ENCODE assay signal across 1 cellular context in the genomic region with DNA sequence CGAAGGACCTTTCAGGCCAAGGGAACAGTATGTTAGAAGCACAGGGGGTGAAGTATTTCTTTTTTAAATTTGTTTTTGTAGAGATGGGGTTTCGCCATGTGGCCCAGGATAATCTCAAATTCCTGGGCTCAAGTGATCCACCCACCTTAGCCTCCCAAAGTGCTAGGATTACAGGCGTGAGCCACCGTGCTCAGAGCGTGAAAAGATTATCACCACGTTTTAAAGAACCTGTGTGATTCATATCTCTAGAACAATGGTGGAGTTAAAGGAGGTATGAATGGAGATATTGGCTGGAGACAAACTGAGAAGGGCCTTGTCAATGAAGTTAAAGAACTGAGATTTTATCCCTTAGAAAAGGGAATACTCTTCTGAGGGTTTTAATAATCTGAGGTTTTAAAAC.
TF ChIP-seq lines count a peak whose summit lies in the region.

No MANE protein-coding gene starts in this region.

TF ChIP-seq in WTC11, 78 proteins besides CTCF, POLR2A, EP300 and RAD21 (continued from another document):
- TF ChIP-seq, protein P1, sequence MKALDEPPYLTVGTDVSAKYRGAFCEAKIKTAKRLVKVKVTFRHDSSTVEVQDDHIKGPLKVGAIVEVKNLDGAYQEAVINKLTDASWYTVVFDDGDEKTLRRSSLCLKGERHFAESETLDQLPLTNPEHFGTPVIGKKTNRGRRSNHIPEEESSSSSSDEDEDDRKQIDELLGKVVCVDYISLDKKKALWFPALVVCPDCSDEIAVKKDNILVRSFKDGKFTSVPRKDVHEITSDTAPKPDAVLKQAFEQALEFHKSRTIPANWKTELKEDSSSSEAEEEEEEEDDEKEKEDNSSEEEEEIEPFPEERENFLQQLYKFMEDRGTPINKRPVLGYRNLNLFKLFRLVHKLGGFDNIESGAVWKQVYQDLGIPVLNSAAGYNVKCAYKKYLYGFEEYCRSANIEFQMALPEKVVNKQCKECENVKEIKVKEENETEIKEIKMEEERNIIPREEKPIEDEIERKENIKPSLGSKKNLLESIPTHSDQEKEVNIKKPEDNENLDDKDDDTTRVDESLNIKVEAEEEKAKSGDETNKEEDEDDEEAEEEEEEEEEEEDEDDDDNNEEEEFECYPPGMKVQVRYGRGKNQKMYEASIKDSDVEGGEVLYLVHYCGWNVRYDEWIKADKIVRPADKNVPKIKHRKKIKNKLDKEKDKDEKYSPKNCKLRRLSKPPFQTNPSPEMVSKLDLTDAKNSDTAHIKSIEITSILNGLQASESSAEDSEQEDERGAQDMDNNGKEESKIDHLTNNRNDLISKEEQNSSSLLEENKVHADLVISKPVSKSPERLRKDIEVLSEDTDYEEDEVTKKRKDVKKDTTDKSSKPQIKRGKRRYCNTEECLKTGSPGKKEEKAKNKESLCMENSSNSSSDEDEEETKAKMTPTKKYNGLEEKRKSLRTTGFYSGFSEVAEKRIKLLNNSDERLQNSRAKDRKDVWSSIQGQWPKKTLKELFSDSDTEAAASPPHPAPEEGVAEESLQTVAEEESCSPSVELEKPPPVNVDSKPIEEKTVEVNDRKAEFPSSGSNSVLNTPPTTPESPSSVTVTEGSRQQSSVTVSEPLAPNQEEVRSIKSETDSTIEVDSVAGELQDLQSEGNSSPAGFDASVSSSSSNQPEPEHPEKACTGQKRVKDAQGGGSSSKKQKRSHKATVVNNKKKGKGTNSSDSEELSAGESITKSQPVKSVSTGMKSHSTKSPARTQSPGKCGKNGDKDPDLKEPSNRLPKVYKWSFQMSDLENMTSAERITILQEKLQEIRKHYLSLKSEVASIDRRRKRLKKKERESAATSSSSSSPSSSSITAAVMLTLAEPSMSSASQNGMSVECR (CRISPR knock-in tag; IDR thresholded peaks at IDR 0.05; ENCODE audit: borderline replicate concordance) = no peak
- TF ChIP-seq, protein P2, sequence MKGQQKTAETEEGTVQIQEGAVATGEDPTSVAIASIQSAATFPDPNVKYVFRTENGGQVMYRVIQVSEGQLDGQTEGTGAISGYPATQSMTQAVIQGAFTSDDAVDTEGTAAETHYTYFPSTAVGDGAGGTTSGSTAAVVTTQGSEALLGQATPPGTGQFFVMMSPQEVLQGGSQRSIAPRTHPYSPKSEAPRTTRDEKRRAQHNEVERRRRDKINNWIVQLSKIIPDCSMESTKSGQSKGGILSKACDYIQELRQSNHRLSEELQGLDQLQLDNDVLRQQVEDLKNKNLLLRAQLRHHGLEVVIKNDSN (CRISPR knock-in tag; IDR thresholded peaks at IDR 0.05) = no peak
- TF ChIP-seq SP1 (CRISPR knock-in tag; conservative IDR thresholded peaks at IDR 0.05) (no peak), ZNF423 (CRISPR knock-in tag; IDR thresholded peaks at IDR 0.05) (no peak), ZNF232 (CRISPR knock-in tag; IDR thresholded peaks at IDR 0.05) (no peak), ZNF317 (CRISPR knock-in tag; IDR thresholded peaks at IDR 0.05; ENCODE audit: borderline replicate concordance, low read depth) (no peak), IRF2 (CRISPR knock-in tag; IDR thresholded peaks at IDR 0.05; ENCODE audit: borderline replicate concordance, low read depth) (no peak), ELF4 (CRISPR knock-in tag; IDR thresholded peaks at IDR 0.05; ENCODE audit: low read depth) (no peak), FOXP1 (CRISPR knock-in tag; IDR thresholded peaks at IDR 0.05; ENCODE audit: borderline replicate concordance) (no peak), FOXJ3 (CRISPR knock-in tag; IDR thresholded peaks at IDR 0.05; ENCODE audit: borderline replicate concordance) (no peak), SOX15 (CRISPR knock-in tag; IDR thresholded peaks at IDR 0.05) (no peak)
- TF ChIP-seq, protein P3, sequence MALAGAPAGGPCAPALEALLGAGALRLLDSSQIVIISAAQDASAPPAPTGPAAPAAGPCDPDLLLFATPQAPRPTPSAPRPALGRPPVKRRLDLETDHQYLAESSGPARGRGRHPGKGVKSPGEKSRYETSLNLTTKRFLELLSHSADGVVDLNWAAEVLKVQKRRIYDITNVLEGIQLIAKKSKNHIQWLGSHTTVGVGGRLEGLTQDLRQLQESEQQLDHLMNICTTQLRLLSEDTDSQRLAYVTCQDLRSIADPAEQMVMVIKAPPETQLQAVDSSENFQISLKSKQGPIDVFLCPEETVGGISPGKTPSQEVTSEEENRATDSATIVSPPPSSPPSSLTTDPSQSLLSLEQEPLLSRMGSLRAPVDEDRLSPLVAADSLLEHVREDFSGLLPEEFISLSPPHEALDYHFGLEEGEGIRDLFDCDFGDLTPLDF (CRISPR knock-in tag; IDR thresholded peaks at IDR 0.05) = no peak
- TF ChIP-seq, protein P4, sequence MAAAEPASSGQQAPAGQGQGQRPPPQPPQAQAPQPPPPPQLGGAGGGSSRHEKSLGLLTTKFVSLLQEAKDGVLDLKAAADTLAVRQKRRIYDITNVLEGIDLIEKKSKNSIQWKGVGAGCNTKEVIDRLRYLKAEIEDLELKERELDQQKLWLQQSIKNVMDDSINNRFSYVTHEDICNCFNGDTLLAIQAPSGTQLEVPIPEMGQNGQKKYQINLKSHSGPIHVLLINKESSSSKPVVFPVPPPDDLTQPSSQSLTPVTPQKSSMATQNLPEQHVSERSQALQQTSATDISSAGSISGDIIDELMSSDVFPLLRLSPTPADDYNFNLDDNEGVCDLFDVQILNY (CRISPR knock-in tag; IDR thresholded peaks at IDR 0.05) = no peak
